9 cellular contexts compared by ENCODE assay signal in the genomic region with DNA sequence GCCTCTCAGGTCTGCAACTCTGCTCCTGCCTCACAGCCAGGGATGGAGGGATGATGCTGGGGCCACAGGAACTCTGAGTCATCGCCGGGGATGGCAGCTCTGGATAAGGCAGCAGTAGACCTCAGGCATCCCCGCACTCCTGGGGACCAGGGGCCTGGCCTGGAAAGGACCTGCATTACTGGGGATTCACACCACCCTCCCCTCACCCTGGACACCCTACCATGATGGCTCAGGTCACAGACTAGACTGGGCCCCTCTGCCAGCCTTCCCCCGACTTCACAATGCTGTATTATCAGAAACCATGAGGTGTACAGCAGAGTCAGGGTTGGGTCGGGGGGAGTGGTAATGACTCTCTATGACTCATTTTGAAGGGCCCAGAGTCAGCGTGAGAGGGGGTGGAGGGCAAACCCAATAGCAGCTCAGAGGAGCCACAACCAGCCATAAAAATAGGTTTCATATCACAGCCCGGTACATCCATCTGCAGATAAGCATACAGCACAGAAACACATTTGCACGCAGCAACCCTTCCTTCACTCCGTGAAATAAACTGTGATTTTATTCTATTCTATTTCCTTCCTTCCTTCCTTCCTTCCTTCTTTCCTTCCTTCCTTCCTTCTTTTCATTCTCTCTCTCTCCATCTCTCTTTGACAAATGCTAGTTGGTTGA. TPM values are rescaled to one million over a fixed set of nuclear protein-coding genes. Genes with fewer than 3 reads are reported as not detected.
DNase-seq lines count a peak whose midpoint lies in the region; ATAC-seq and TF ChIP-seq lines count a peak whose summit lies in the region.
"Had no signal": no experiment of that assay in that cellular context is flagged by ENCODE, and none has a peak within 500 bp of the region (broad histone marks: within the 10 kb centered on the region; RNA-seq: fewer than 3 reads in every experiment).

No MANE protein-coding gene starts in this region.

- H3K27me3 ChIP-seq in hepatocyte (no peaks in the 10 kb centered on the region), upper lobe of right lung (no peaks in the 10 kb centered on the region), BE2C (no peaks in the 10 kb centered on the region)

- ATAC-seq in HG02870 (IDR thresholded peaks at IDR 0.05; ENCODE audit: unreplicated experiment) (peak; percentile 66), upper lobe of right lung (peak; percentile 30)
- ATAC-seq in activated CD8-positive, alpha-beta T cell treated with anti-CD3 and anti-CD28 coated beads for 36 hours: peak; percentile 98

- peak overlapping the region; percentile 98 for H3K27ac ChIP-seq in hepatocyte
- no peak overlapping the region for H3K27ac ChIP-seq in upper lobe of right lung
- H3K27ac ChIP-seq: thoracic aorta had no signal

- H3K4me2 ChIP-seq in hepatocyte: peak overlapping the region; percentile 23

- peaks cover 13% of the 10 kb centered on the region for H3K4me1 ChIP-seq in hepatocyte (ENCODE audit: insufficient read depth)
- H3K4me1 ChIP-seq in upper lobe of right lung: no peaks in the 10 kb centered on the region
- no peaks in the 10 kb centered on the region for H3K4me1 ChIP-seq in BE2C

- no peak overlapping the region for H3K4me3 ChIP-seq in hepatocyte
- H3K4me3 ChIP-seq in upper lobe of right lung: no peak overlapping the region
- no peak overlapping the region for H3K4me3 ChIP-seq in BE2C (ENCODE audit: low read depth, low read length)
- H3K4me3 ChIP-seq: thoracic aorta had no signal

- peak overlapping the region; percentile 35 for H3K4me3 Mint-ChIP-seq in activated CD8-positive, alpha-beta T cell treated with anti-CD3 and anti-CD28 coated beads for 36 hours

- no peaks in the 10 kb centered on the region for H3K9me3 Mint-ChIP-seq in activated CD8-positive, alpha-beta T cell treated with anti-CD3 and anti-CD28 coated beads for 36 hours

- no peak overlapping the region for H2AFZ ChIP-seq in hepatocyte

- no peaks in the 10 kb centered on the region for H4K20me1 ChIP-seq in hepatocyte (ENCODE audit: insufficient read depth, poor library complexity, severe bottlenecking)

- H3K79me2 ChIP-seq in hepatocyte: no peaks in the 10 kb centered on the region

- DNase-seq in AG08396 (ENCODE audit: low spot score) (peak; percentile 44), hepatocyte (ENCODE audit: low spot score) (peak; percentile 80), upper lobe of right lung (no peak), epidermal melanocyte (ENCODE audit: insufficient read length, low spot score) (no peak), BE2C (no peak), retina (no peak)
- peak; percentile 94 for DNase-seq in activated CD8-positive, alpha-beta T cell treated with anti-CD3 and anti-CD28 coated beads for 36 hours

- H3K4me1 Mint-ChIP-seq in activated CD8-positive, alpha-beta T cell treated with anti-CD3 and anti-CD28 coated beads for 36 hours (ENCODE audit: low read depth): peaks cover 34% of the 10 kb centered on the region

- H3K36me3 ChIP-seq in hepatocyte (replicated peaks; ENCODE audit: insufficient read depth, low read depth) (no peaks in the 10 kb centered on the region), upper lobe of right lung (no peaks in the 10 kb centered on the region), BE2C (no peaks in the 10 kb centered on the region)
- H3K36me3 ChIP-seq: thoracic aorta had no signal

- H3K9me2 ChIP-seq in hepatocyte (replicated peaks; ENCODE audit: insufficient read depth): no peaks in the 10 kb centered on the region

- no peaks in the 10 kb centered on the region for H3K36me3 Mint-ChIP-seq in activated CD8-positive, alpha-beta T cell treated with anti-CD3 and anti-CD28 coated beads for 36 hours (ENCODE audit: low read depth)

- H3K27ac Mint-ChIP-seq in activated CD8-positive, alpha-beta T cell treated with anti-CD3 and anti-CD28 coated beads for 36 hours: peak overlapping the region; percentile 89

- no peaks in the 10 kb centered on the region for H3K27me3 Mint-ChIP-seq in activated CD8-positive, alpha-beta T cell treated with anti-CD3 and anti-CD28 coated beads for 36 hours

- H3K9me3 ChIP-seq in hepatocyte (ENCODE audit: low read depth) (no peaks in the 10 kb centered on the region), upper lobe of right lung (no peaks in the 10 kb centered on the region), BE2C (peaks cover 4% of the 10 kb centered on the region; the same call in 1 of the 2 replicates)
- H3K9me3 ChIP-seq: thoracic aorta had no signal

- WGBS in hepatocyte (ENCODE audit: low lambda C conversion rate, missing lambda C conversion rate): 50% methylated on average over 9 of the region's 9 CpGs

- intact Hi-C loops in activated CD8-positive, alpha-beta T cell treated with anti-CD3 and anti-CD28 coated beads for 36 hours (cut with micrococcal nuclease): loop anchor here (1.0 kb wide), 1 partner anchor 11 kb away; no protein-coding TSS in a partner anchor
- intact Hi-C loops in upper lobe of right lung (cut with DNase I): no loop called here

- TF ChIP-seq CTCF in activated CD8-positive, alpha-beta T cell treated with anti-CD3 and anti-CD28 coated beads for 36 hours (IDR thresholded peaks at IDR 0.05): no peak
- TF ChIP-seq CTCF in hepatocyte (IDR thresholded peaks at IDR 0.05; ENCODE audit: poor library complexity) (no peak), upper lobe of right lung (IDR thresholded peaks at IDR 0.05) (no peak), BE2C (IDR thresholded peaks at IDR 0.05; ENCODE audit: low read depth, low read length) (no peak)

- POLR2A ChIA-PET in activated CD8-positive, alpha-beta T cell treated with anti-CD3 and anti-CD28 coated beads for 36 hours (lab: Charles Lee): interaction anchor here (0.8 to 1.6 kb wide), 4 partner anchors 8 to 14 kb away, joined by 3 to 5 read pairs (median 4); no protein-coding TSS in a partner anchor

- CTCF ChIA-PET in activated CD8-positive, alpha-beta T cell treated with anti-CD3 and anti-CD28 coated beads for 36 hours (lab: Charles Lee): interaction anchor here (1.0 kb wide), 2 partner anchors 11 to 43 kb away, joined by 3 to 4 read pairs; no protein-coding TSS in a partner anchor

RNA-seq across cellular contexts. Expression of gene DYNLRB2, which starts 28.8 kb away (rescaled TPM):
- total RNA-seq in activated CD8-positive, alpha-beta T cell treated with anti-CD3 and anti-CD28 coated beads for 36 hours: not detected
- total RNA-seq in hepatocyte (not detected in 2 replicates), upper lobe of right lung (not detected)
- 1.4 and 1.5 TPM in 2 replicates for polyA plus RNA-seq in hepatocyte
- polyA plus RNA-seq in BE2C (2012; ENCODE audit: insufficient read depth, insufficient read length, low read depth): not detected
- total RNA-seq: thoracic aorta had no signal

Comparison
In these comparisons a context has a peak if more than half of its experiments do, and no peak if none do; other contexts are left out.
1. DNase-seq: peak in AG08396 (single experiment), activated CD8-positive, alpha-beta T cell treated with anti-CD3 and anti-CD28 coated beads for 36 hours (single experiment) and hepatocyte (single experiment); none in upper lobe of right lung (single experiment), epidermal melanocyte (single experiment), BE2C (single experiment) and retina (single experiment).
2. ATAC-seq: peak in every context shown above with its lines; median percentile 98 in activated CD8-positive, alpha-beta T cell treated with anti-CD3 and anti-CD28 coated beads for 36 hours; 66 in HG02870; 30 in upper lobe of right lung.